ENCODE assay signal across 9 cellular contexts in genomic region chr5:95591490-95591901, GRCh38. TPM values are rescaled to one million over a fixed set of nuclear protein-coding genes. Genes with fewer than 3 reads are reported as not detected.
DNase-seq lines count a peak whose midpoint lies in the region; ATAC-seq and TF ChIP-seq lines count a peak whose summit lies in the region.
"Had no signal": no experiment of that assay in that cellular context is flagged by ENCODE, and none has a peak within 500 bp of the region (broad histone marks: within the 10 kb centered on the region; RNA-seq: fewer than 3 reads in every experiment).

No MANE protein-coding gene starts in this region.

- TF ChIP-seq CTCF in GM13977 (IDR thresholded peaks at IDR 0.05; ENCODE audit: extremely low read depth, insufficient read depth, missing control alignments) (no peak), Loucy (conservative IDR thresholded peaks at IDR 0.05; ENCODE audit: low read length) (no peak), OCI-LY7 (conservative IDR thresholded peaks at IDR 0.05; ENCODE audit: low read length) (no peak)

- peaks cover 19% of the 10 kb centered on the region for H3K4me1 ChIP-seq in Loucy (ENCODE audit: insufficient read depth, low read length, poor library complexity, severe bottlenecking)
- peaks cover 3% of the 10 kb centered on the region for H3K4me1 ChIP-seq in OCI-LY7 (ENCODE audit: insufficient read depth, low read length, poor library complexity, severe bottlenecking)
- H3K4me1 ChIP-seq in HAP-1: no peaks in the 10 kb centered on the region

- peak overlapping the region; percentile 3 for H3K4me3 ChIP-seq in Loucy (ENCODE audit: low read length, poor library complexity, severe bottlenecking)
- no peak overlapping the region for H3K4me3 ChIP-seq in OCI-LY7 (ENCODE audit: low read depth, low read length, poor library complexity, severe bottlenecking)
- no peak overlapping the region for H3K4me3 ChIP-seq in HAP-1
- no peak overlapping the region for H3K4me3 ChIP-seq in MG63

- H3K27ac ChIP-seq in OCI-LY7 (ENCODE audit: low read depth, low read length, poor library complexity, severe bottlenecking): no peak overlapping the region

- no peak overlapping the region for H2AFZ ChIP-seq in Loucy (ENCODE audit: low read length)
- H2AFZ ChIP-seq in OCI-LY7 (ENCODE audit: low read length): no peak overlapping the region

- H3K9me2 ChIP-seq in Loucy (replicated peaks; ENCODE audit: low read depth, low read length) (no peaks in the 10 kb centered on the region), OCI-LY7 (ENCODE audit: insufficient read depth, low read length) (no peaks in the 10 kb centered on the region)

- ATAC-seq in GM21825 (IDR thresholded peaks at IDR 0.05; ENCODE audit: unreplicated experiment): peak; percentile 87

- peak; percentile 31 for DNase-seq in GM13977 (ENCODE audit: low spot score)
- DNase-seq in glomerular endothelial cell (ENCODE audit: extremely low read depth, low read depth, low spot score): peak; percentile 44
- no peak for DNase-seq in NCI-H345 (lab: John Stamatoyannopoulos, UW)
- no peak for DNase-seq in OCI-LY7 (ENCODE audit: low spot score)
- DNase-seq in HAP-1 (ENCODE audit: low spot score in 2 of 2): no peak
- no peak for DNase-seq in MG63
- DNase-seq: retina had no signal

- H3K9ac ChIP-seq in Loucy (ENCODE audit: low read depth, low read length, poor library complexity, severe bottlenecking): no peak overlapping the region

- in situ Hi-C loops in GM13977 (cut with MboI; ENCODE audit: low pct_unique_long_range_greater_than_20kb, low sequenced_read_pairs, unreplicated experiment): no loop called here
- in situ Hi-C loops in HAP-1 (cut with MboI; ENCODE audit: low sequenced_read_pairs): no loop called here

- no peaks in the 10 kb centered on the region for H3K79me2 ChIP-seq in Loucy (ENCODE audit: insufficient read depth, low read length)
- no peaks in the 10 kb centered on the region for H3K79me2 ChIP-seq in OCI-LY7 (ENCODE audit: insufficient read depth, low read depth, low read length)

- H4K20me1 ChIP-seq in Loucy (ENCODE audit: insufficient read depth, low read length, poor library complexity, severe bottlenecking): no peaks in the 10 kb centered on the region
- H4K20me1 ChIP-seq in OCI-LY7 (ENCODE audit: insufficient read depth, low read length): no peaks in the 10 kb centered on the region

- POLR2A ChIA-PET in OCI-LY7 (lab: Charles Lee): no interaction called here

- H3K36me3 ChIP-seq in Loucy (ENCODE audit: insufficient read depth, low read length) (no peaks in the 10 kb centered on the region), OCI-LY7 (ENCODE audit: insufficient read depth, low read length) (no peaks in the 10 kb centered on the region), HAP-1 (replicated peaks) (no peaks in the 10 kb centered on the region; the same call in 1 of the 2 replicates), MG63 (no peaks in the 10 kb centered on the region)

- intact Hi-C loops in OCI-LY7 (cut with micrococcal nuclease; ENCODE audit: unreplicated experiment): no loop called here

- H3F3A ChIP-seq in Loucy (ENCODE audit: low read depth): 0 out of 2 replicates have a peak, but pooled peaks cover 4% of the 10 kb centered on the region

- CTCF ChIA-PET in OCI-LY7 (lab: Charles Lee; ENCODE audit: unreplicated experiment): no interaction called here

- BruUV-seq in OCI-LY7 (replicated peaks; lab: Mats Ljungman, UMichigan): no TSS peak

- H3K27me3 ChIP-seq in Loucy (ENCODE audit: insufficient read depth, low read length, poor library complexity, severe bottlenecking): no peaks in the 10 kb centered on the region
- H3K27me3 ChIP-seq in HAP-1 (ENCODE audit: low read depth): no peaks in the 10 kb centered on the region
- H3K27me3 ChIP-seq in MG63: no peaks in the 10 kb centered on the region

- no peaks in the 10 kb centered on the region for H3K9me3 ChIP-seq in Loucy (ENCODE audit: insufficient read depth, low read depth, low read length)
- no peaks in the 10 kb centered on the region for H3K9me3 ChIP-seq in OCI-LY7 (ENCODE audit: low read length)
- no peaks in the 10 kb centered on the region for H3K9me3 ChIP-seq in HAP-1
- no peaks in the 10 kb centered on the region for H3K9me3 ChIP-seq in MG63

- H3K4me2 ChIP-seq in Loucy (ENCODE audit: low read depth, low read length, poor library complexity, severe bottlenecking) (peak overlapping the region; percentile 38), OCI-LY7 (ENCODE audit: low read length) (no peak overlapping the region)

RNA-seq across cellular contexts. Expression of gene GPR150, which starts 28.4 kb away (rescaled TPM):
- total RNA-seq in glomerular endothelial cell (0.10 and 0.82 TPM in 2 replicates), OCI-LY7 (2022) (not detected in 2 replicates)
- total RNA-seq in OCI-LY7 (2014; rRNA removed; shearing (Covaris generic)): not detected in 2 replicates
- not detected in 2 replicates for total RNA-seq in MG63 (2014; rRNA removed; shearing (Covaris generic); ENCODE audit: low replicate concordance)

RNA-seq across cellular contexts. Expression of gene ARSK, which starts 36.6 kb away (rescaled TPM):
- total RNA-seq in glomerular endothelial cell (7.5 and 11.9 TPM in 2 replicates), OCI-LY7 (2022) (5.2 and 6.8 TPM in 2 replicates)
- 4.1 and 5.9 TPM in 2 replicates for total RNA-seq in OCI-LY7 (2014; rRNA removed; shearing (Covaris generic))
- 6.0 and 7.0 TPM in 2 replicates for total RNA-seq in MG63 (2014; rRNA removed; shearing (Covaris generic); ENCODE audit: low replicate concordance)

RNA-seq across cellular contexts. Expression of gene SKIC3, which starts 36.7 kb away (rescaled TPM):
- 78.6 and 79.1 TPM in 2 replicates for total RNA-seq in glomerular endothelial cell
- 53.0 and 55.4 TPM in 2 replicates for total RNA-seq in OCI-LY7 (2014; rRNA removed; shearing (Covaris generic))
- 73.9 and 81.2 TPM in 2 replicates for total RNA-seq in OCI-LY7 (2022)
- total RNA-seq in MG63 (2014; rRNA removed; shearing (Covaris generic); ENCODE audit: low replicate concordance): 50.6 and 89.5 TPM in 2 replicates

RNA-seq across cellular contexts. Expression of gene RFESD, which starts 55.1 kb away (rescaled TPM):
- total RNA-seq in glomerular endothelial cell (0.29 and 2.9 TPM in 2 replicates), OCI-LY7 (2022) (7.6 and 10.9 TPM in 2 replicates)
- 7.6 and 9.9 TPM in 2 replicates for total RNA-seq in OCI-LY7 (2014; rRNA removed; shearing (Covaris generic))
- total RNA-seq in MG63 (2014; rRNA removed; shearing (Covaris generic); ENCODE audit: low replicate concordance): 2.2 and 10.7 TPM in 2 replicates

Comparison
In these comparisons a context has a peak if more than half of its experiments do, and no peak if none do; other contexts are left out.
1. DNase-seq: peak in GM13977 (single experiment) and glomerular endothelial cell (single experiment); none in NCI-H345 (single experiment), OCI-LY7 (single experiment), HAP-1 (0 of 2) and MG63 (single experiment).